Comparison of ENCODE assay signal across 23 cellular contexts in genomic region chr20:57679113-57679512, GRCh38. TPM values are rescaled to one million over a fixed set of nuclear protein-coding genes. Genes with fewer than 3 reads are reported as not detected.
A peak's percentile ranks its signal among the peaks of the same experiment; 100 is the strongest.
DNase-seq lines count a peak whose midpoint lies in the region; ATAC-seq, FAIRE-seq and TF ChIP-seq lines count a peak whose summit lies in the region.
"Had no signal": no experiment of that assay in that cellular context is flagged by ENCODE, and none has a peak within 500 bp of the region (broad histone marks: within the 10 kb centered on the region; RNA-seq: fewer than 3 reads in every experiment).

No MANE protein-coding gene starts in this region.

- H3K4me1 Mint-ChIP-seq in brain = peaks cover 95% of the 10 kb centered on the region
- peaks cover 87 to 100% of the 10 kb centered on the region in 2 donors for H3K4me1 Mint-ChIP-seq in stimulated activated naive B cell treated with anti-CD40 and anti-IgM and Interleukin-4, amounts not matched to agents 10 μg/mL and 1 μg/mL and 100 μg/mL, for 72 hours

- no peak overlapping the region for H3K4me3 ChIP-seq in small intestine (ENCODE audit: low read depth in 1 of 2, low read length in 2 of 2)
- H3K4me3 ChIP-seq: A549, lower lobe of right lung, SK-N-MC, upper lobe of right lung had no signal

- H3K4me3 Mint-ChIP-seq in brain = no peak overlapping the region
- H3K4me3 Mint-ChIP-seq in stimulated activated naive B cell treated with anti-CD40 and anti-IgM and Interleukin-4, amounts not matched to agents 10 μg/mL and 1 μg/mL and 100 μg/mL, for 72 hours = peak overlapping the region; percentile 7 to 79
- H3K4me3 Mint-ChIP-seq: activated naive CD8-positive, alpha-beta T cell treated with anti-CD3 and anti-CD28 coated beads for 36 hours; H9 had no signal

- no peak for TF ChIP-seq CTCF in brain (conservative IDR thresholded peaks at IDR 0.05)

- peak overlapping the region in 3 of 5 experiments; percentile 10 to 72 (median 66) for H3K27ac Mint-ChIP-seq in brain
- H3K27ac Mint-ChIP-seq in stimulated activated naive B cell treated with anti-CD40 and anti-IgM and Interleukin-4, amounts not matched to agents 10 μg/mL and 1 μg/mL and 100 μg/mL, for 72 hours = peak overlapping the region; percentile 98
- H3K27ac Mint-ChIP-seq: activated naive CD8-positive, alpha-beta T cell treated with anti-CD3 and anti-CD28 coated beads for 36 hours had no signal

- peaks cover 0 to 4% (median 0%) of the 10 kb centered on the region in 5 experiments for H3K9me3 Mint-ChIP-seq in brain
- H3K9me3 Mint-ChIP-seq in stimulated activated naive B cell treated with anti-CD40 and anti-IgM and Interleukin-4, amounts not matched to agents 10 μg/mL and 1 μg/mL and 100 μg/mL, for 72 hours = no peaks in the 10 kb centered on the region
- H3K9me3 Mint-ChIP-seq: activated naive CD8-positive, alpha-beta T cell treated with anti-CD3 and anti-CD28 coated beads for 36 hours; H9 had no signal

- DNase-seq in NCI-H82 (lab: John Stamatoyannopoulos, UW) = peak; percentile 19
- no peak for DNase-seq in NCI-H82 treated with DMSO at 0.1 percent for 48 hours (lab: John Stamatoyannopoulos, UW; ENCODE audit: unreplicated experiment)
- DNase-seq in NCI-H69 (lab: John Stamatoyannopoulos, UW) = peak; percentile 37
- no peak for DNase-seq in stimulated activated naive B cell treated with anti-CD40 and anti-IgM and Interleukin-4, amounts not matched to agents 10 μg/mL and 1 μg/mL and 100 μg/mL, for 72 hours
- DNase-seq in small intestine = no peak
- no peak for DNase-seq in NCI-H2107 (lab: John Stamatoyannopoulos, UW)
- no peak for DNase-seq in ureter (ENCODE audit: low spot score)
- DNase-seq: activated CD4-positive, alpha-beta T cell treated with anti-CD3 and anti-CD28 coated beads, Interleukin-2, amount 50 U/mL, for 4 hours; activated naive CD8-positive, alpha-beta T cell treated with anti-CD3 and anti-CD28 coated beads for 36 hours; H9; Kasumi-1; lower lobe of right lung; NCI-H1048; NCI-H187 treated with DMSO at 0.1 percent for 48 hours; T-helper 2 cell; upper lobe of right lung had no signal

- peak overlapping the region in 1 of 2 donors; percentile 87 for H3K27ac ChIP-seq in small intestine (ENCODE audit: low read depth in 1 of 2, low read length in 1 of 2)
- H3K27ac ChIP-seq: lower lobe of right lung, SK-N-MC, upper lobe of right lung had no signal

- no peak for FAIRE-seq in small intestine (lab: Jason Lieb, UNC)
- FAIRE-seq: A549, astrocyte had no signal

- H3K36me3 Mint-ChIP-seq in brain = peaks cover 7% of the 10 kb centered on the region
- peaks cover 2 to 13% of the 10 kb centered on the region in 2 donors for H3K36me3 Mint-ChIP-seq in stimulated activated naive B cell treated with anti-CD40 and anti-IgM and Interleukin-4, amounts not matched to agents 10 μg/mL and 1 μg/mL and 100 μg/mL, for 72 hours

- H3K36me3 ChIP-seq in small intestine (ENCODE audit: control insufficient read depth in 2 of 2, insufficient read depth in 2 of 2, low read length in 2 of 2) = no peaks in the 10 kb centered on the region
- H3K36me3 ChIP-seq: lower lobe of right lung, upper lobe of right lung had no signal

- H3K9me3 ChIP-seq in small intestine (ENCODE audit: control insufficient read depth, low read depth) = no peaks in the 10 kb centered on the region
- H3K9me3 ChIP-seq: A549, lower lobe of right lung, upper lobe of right lung had no signal

- ATAC-seq in stimulated activated naive B cell treated with anti-CD40 and anti-IgM and Interleukin-4, amounts not matched to agents 10 μg/mL and 1 μg/mL and 100 μg/mL, for 72 hours (replicated peaks) = no peak
- ATAC-seq: A549, lower lobe of right lung, upper lobe of right lung had no signal

- WGBS in small intestine, 3 donors = 56 to 80% (median 57%) methylated on average over 6 of the region's 6 CpGs

- peaks cover 3% of the 10 kb centered on the region for H3K27me3 Mint-ChIP-seq in brain
- no peaks in the 10 kb centered on the region for H3K27me3 Mint-ChIP-seq in stimulated activated naive B cell treated with anti-CD40 and anti-IgM and Interleukin-4, amounts not matched to agents 10 μg/mL and 1 μg/mL and 100 μg/mL, for 72 hours
- H3K27me3 Mint-ChIP-seq: activated naive CD8-positive, alpha-beta T cell treated with anti-CD3 and anti-CD28 coated beads for 36 hours had no signal

- H3K4me1 ChIP-seq in small intestine (ENCODE audit: control insufficient read depth in 2 of 2, insufficient read depth in 1 of 2, low read depth in 1 of 2, low read length in 1 of 2) = no peaks in the 10 kb centered on the region

- no peaks in the 10 kb centered on the region for H3K27me3 ChIP-seq in small intestine (ENCODE audit: control insufficient read depth in 2 of 2, insufficient read depth in 2 of 2, low read length in 2 of 2)
- H3K27me3 ChIP-seq: upper lobe of right lung had no signal

RNA-seq across cellular contexts. Expression of gene PMEPA1, which starts 30.7 kb away (rescaled TPM):
- 43.8 TPM for polyA plus RNA-seq in brain (ENCODE audit: insufficient read depth, low read depth, low replicate concordance)
- polyA plus RNA-seq in small intestine = 10 to 100 TPM in 1 of 3 donors, 1 to 10 TPM in 2; 4.0 to 12.0 (median 7.3) TPM
- total RNA-seq in ureter = 15.2 TPM

RNA-seq across cellular contexts. Expression of gene ZBP1, which starts 58.9 kb away (rescaled TPM):
- polyA plus RNA-seq in brain (ENCODE audit: insufficient read depth, low read depth, low replicate concordance) = not detected
- polyA plus RNA-seq in small intestine = 1 to 10 TPM in 2 of 3 donors, under 1 TPM in 1; 0.45 to 2.7 (median 2.7) TPM
- total RNA-seq in ureter = 2.4 TPM
- total RNA-seq: astrocyte, H9, kidney epithelial cell, pulmonary artery endothelial cell, RPMI7951 had no signal

Comparison
In these comparisons a context has a peak if more than half of its experiments do, and no peak if none do; other contexts are left out.
1. DNase-seq: peak in NCI-H82 (single experiment) and NCI-H69 (single experiment); none in NCI-H82 treated with DMSO at 0.1 percent for 48 hours (single experiment), stimulated activated naive B cell treated with anti-CD40 and anti-IgM and Interleukin-4, amounts not matched to agents 10 μg/mL and 1 μg/mL and 100 μg/mL, for 72 hours (single experiment), small intestine (single experiment), NCI-H2107 (single experiment) and ureter (single experiment).
2. H3K4me3 Mint-ChIP-seq: peak in stimulated activated naive B cell treated with anti-CD40 and anti-IgM and Interleukin-4, amounts not matched to agents 10 μg/mL and 1 μg/mL and 100 μg/mL, for 72 hours (2 of 2); none in brain (0 of 5).